ENCODE assay signal across 7 cellular contexts in genomic region chr6:158233214-158233795, GRCh38.
DNase-seq lines count a peak whose midpoint lies in the region; ATAC-seq and TF ChIP-seq lines count a peak whose summit lies in the region.

No MANE protein-coding gene starts in this region.

- H2AFZ ChIP-seq in OCI-LY3 (ENCODE audit: low read depth, low read length): no peak overlapping the region

- intact Hi-C loops in natural killer cell (cut with micrococcal nuclease): loop anchor here (2.0 to 5.0 kb wide), 2 partner anchors 39 to 57 kb away; no protein-coding TSS in a partner anchor

- peaks cover 27% of the 10 kb centered on the region for H3K79me2 ChIP-seq in OCI-LY3 (ENCODE audit: low read length)

- H3K4me3 ChIP-seq in OCI-LY3 (ENCODE audit: low read length): peak overlapping the region; percentile 96
- peak overlapping the region; percentile 65 to 73 for H3K4me3 ChIP-seq in duodenal mucosa (ENCODE audit: low read depth in 1 of 2, low read length in 2 of 2)

- H3K27ac ChIP-seq in OCI-LY3 (ENCODE audit: low read length): no peak overlapping the region
- H3K27ac ChIP-seq in duodenal mucosa (ENCODE audit: low read depth, low read length): no peak overlapping the region

- peak; percentile 36 for DNase-seq in GM13976 (ENCODE audit: low spot score)
- DNase-seq in natural killer cell: no peak
- no peak for DNase-seq in UCSD-AML1 (lab: John Stamatoyannopoulos, UW; ENCODE audit: unreplicated experiment)
- DNase-seq in DMS 273 (lab: John Stamatoyannopoulos, UW; ENCODE audit: unreplicated experiment): no peak
- DNase-seq in AG08395 (ENCODE audit: low spot score): no peak

- H3K27me3 ChIP-seq in OCI-LY3 (ENCODE audit: low read depth, low read length): no peaks in the 10 kb centered on the region
- no peaks in the 10 kb centered on the region for H3K27me3 ChIP-seq in duodenal mucosa (ENCODE audit: control insufficient read depth in 1 of 2, insufficient read depth in 2 of 2, low read length in 2 of 2)

- H3K36me3 ChIP-seq in OCI-LY3 (replicated peaks; ENCODE audit: low read depth, low read length): no peaks in the 10 kb centered on the region
- H3K36me3 ChIP-seq in duodenal mucosa (ENCODE audit: control insufficient read depth in 1 of 2, insufficient read depth in 2 of 2, low read length in 2 of 2): no peaks in the 10 kb centered on the region

- in situ Hi-C loops in GM13976 (cut with MboI; ENCODE audit: low sequenced_read_pairs, unreplicated experiment): loop anchor here (25.0 kb wide), 1 partner anchor 254 kb away; no protein-coding TSS in a partner anchor

- peak overlapping the region; percentile 78 to 87 for H3K27ac Mint-ChIP-seq in natural killer cell

- peak overlapping the region; percentile 90 for H3K4me3 Mint-ChIP-seq in natural killer cell

- peaks cover 4% of the 10 kb centered on the region; the same call in 1 of the 2 replicates for H4K20me1 ChIP-seq in OCI-LY3 (ENCODE audit: insufficient read depth, low read length)

- H3K4me2 ChIP-seq in OCI-LY3 (ENCODE audit: low read length): peak overlapping the region; percentile 99

- no peaks in the 10 kb centered on the region for H3K36me3 Mint-ChIP-seq in natural killer cell

- H3K4me1 ChIP-seq in OCI-LY3 (ENCODE audit: low read length): peaks cover 12% of the 10 kb centered on the region
- peaks cover 17% of the 10 kb centered on the region in 2 donors for H3K4me1 ChIP-seq in duodenal mucosa (ENCODE audit: control insufficient read depth in 1 of 2, insufficient read depth in 2 of 2, low read length in 2 of 2)

- no peak for ATAC-seq in natural killer cell

- H3K9ac ChIP-seq in OCI-LY3 (ENCODE audit: low read length): peak overlapping the region; percentile 72
- H3K9ac ChIP-seq in duodenal mucosa (ENCODE audit: low read depth in 1 of 2, low read length in 2 of 2): peak overlapping the region; percentile 38 to 58

- H3K4me1 Mint-ChIP-seq in natural killer cell: peaks cover 32 to 37% of the 10 kb centered on the region in 2 donors

- H3K27me3 Mint-ChIP-seq in natural killer cell (ENCODE audit: low read depth in 2 of 2): no peaks in the 10 kb centered on the region

- TF ChIP-seq CTCF in GM13976 (IDR thresholded peaks at IDR 0.05; ENCODE audit: borderline replicate concordance, control extremely low read depth, extremely low read depth, insufficient read depth, missing control alignments) (no peak), OCI-LY3 (IDR thresholded peaks at IDR 0.05; ENCODE audit: low read depth, low read length) (no peak), natural killer cell (IDR thresholded peaks at IDR 0.05) (no peak)

- no peaks in the 10 kb centered on the region for H3K9me3 Mint-ChIP-seq in natural killer cell

- H3K9me3 ChIP-seq in OCI-LY3 (ENCODE audit: insufficient read depth, low read length): no peaks in the 10 kb centered on the region
- H3K9me3 ChIP-seq in duodenal mucosa (ENCODE audit: control insufficient read depth in 1 of 2, low read length in 2 of 2): no peaks in the 10 kb centered on the region
